ENCODE assay signal across 21 cellular contexts in genomic region chr1:210587547-210587946, GRCh38.
A peak's percentile ranks its signal among the peaks of the same experiment; 100 is the strongest.
DNase-seq lines count a peak whose midpoint lies in the region; ATAC-seq and TF ChIP-seq lines count a peak whose summit lies in the region.
"Had no signal": no experiment of that assay in that cellular context is flagged by ENCODE, and none has a peak within 500 bp of the region (broad histone marks: within the 10 kb centered on the region; RNA-seq: fewer than 3 reads in every experiment).

No MANE protein-coding gene starts in this region.

- CTCF ChIA-PET in T-cell (lab: Charles Lee): no interaction called here

- H3K9me3 Mint-ChIP-seq in T-cell: peaks cover 5 to 27% (median 8%) of the 10 kb centered on the region in 3 donors
- H3K9me3 Mint-ChIP-seq: activated CD4-positive, alpha-beta T cell treated with anti-CD3 and anti-CD28 coated beads, Interleukin-2, amount 10 ng/mL, durations not matched to agents 24 days and 14 days; stimulated activated naive CD8-positive, alpha-beta T cell treated with anti-CD3 and anti-CD28 coated beads, Interleukin-15, amount 100 ng/mL, for 72 hours had no signal

- no peaks in the 10 kb centered on the region for H3K9me3 ChIP-seq in cardiac muscle cell (ENCODE audit: low read depth)
- peaks cover 4 to 5% of the 10 kb centered on the region in 2 donors for H3K9me3 ChIP-seq in right atrium auricular region
- no peaks in the 10 kb centered on the region for H3K9me3 ChIP-seq in upper lobe of right lung
- no peaks in the 10 kb centered on the region for H3K9me3 ChIP-seq in smooth muscle cell (replicated peaks; ENCODE audit: low read depth)
- H3K9me3 ChIP-seq: ascending aorta, uterus had no signal

- ATAC-seq in upper lobe of right lung: peak; percentile 80
- ATAC-seq in T-cell (replicated peaks in 1 of 4): no peak
- ATAC-seq: HepG2; Panc1; stimulated activated naive CD8-positive, alpha-beta T cell treated with anti-CD3 and anti-CD28 coated beads, Interleukin-15, amount 100 ng/mL, for 72 hours had no signal

- DNase-seq in cardiac muscle cell (ENCODE audit: low read depth in 1 of 2, low spot score in 1 of 2): peak; percentile 49 to 61
- DNase-seq in right atrium auricular region (ENCODE audit: low spot score): no peak
- DNase-seq in astrocyte of the hippocampus (ENCODE audit: low read depth, low spot score): peak; percentile 87
- DNase-seq in glomerular visceral epithelial cell (ENCODE audit: extremely low spot score): peak; percentile 83
- no peak for DNase-seq in upper lobe of right lung
- no peak for DNase-seq in smooth muscle cell (lab: John Stamatoyannopoulos, UW; ENCODE audit: unreplicated experiment)
- no peak for DNase-seq in H7
- no peak for DNase-seq in T-cell
- DNase-seq: activated CD4-positive, alpha-beta T cell treated with anti-CD3 and anti-CD28 coated beads, Interleukin-2, amount 10 ng/mL, durations not matched to agents 24 days and 14 days; activated naive CD4-positive, alpha-beta T cell treated with Interleukin-2 at 50 U/mL for 16 hours; activated T-cell treated with anti-CD3 and anti-CD28 coated beads for 4 hours; CD4-positive, alpha-beta memory T cell; dermis blood vessel endothelial cell; MM.1S; NCI-H187; stimulated activated naive CD8-positive, alpha-beta T cell treated with anti-CD3 and anti-CD28 coated beads, Interleukin-15, amount 100 ng/mL, for 72 hours; uterus had no signal

- no peaks in the 10 kb centered on the region for H4K20me1 ChIP-seq in smooth muscle cell (ENCODE audit: low read depth)

- intact Hi-C loops in upper lobe of right lung (cut with DNase I): no loop called here

- 95% methylated on average over 2 of the region's 2 CpGs for WGBS in smooth muscle cell (ENCODE audit: low lambda C conversion rate)

- H3K27ac Mint-ChIP-seq in T-cell: no peak overlapping the region
- H3K27ac Mint-ChIP-seq: activated CD4-positive, alpha-beta T cell treated with anti-CD3 and anti-CD28 coated beads, Interleukin-2, amount 10 ng/mL, durations not matched to agents 24 days and 14 days; CD4-positive, alpha-beta memory T cell; stimulated activated naive CD8-positive, alpha-beta T cell treated with anti-CD3 and anti-CD28 coated beads, Interleukin-15, amount 100 ng/mL, for 72 hours had no signal

- H3K27ac ChIP-seq in cardiac muscle cell (no peak overlapping the region), right atrium auricular region (no peak overlapping the region), upper lobe of right lung (no peak overlapping the region), smooth muscle cell (ENCODE audit: low read depth) (no peak overlapping the region)
- H3K27ac ChIP-seq: ascending aorta, hepatocyte, uterus had no signal

- no peak overlapping the region for H3K4me2 ChIP-seq in smooth muscle cell
- H3K4me2 ChIP-seq: hepatocyte had no signal

- H3K9ac ChIP-seq in smooth muscle cell (ENCODE audit: low read depth): no peak overlapping the region

- POLR2A ChIA-PET in T-cell (lab: Charles Lee): no interaction called here

- no peaks in the 10 kb centered on the region for H3K27me3 Mint-ChIP-seq in T-cell
- H3K27me3 Mint-ChIP-seq: CD4-positive, alpha-beta memory T cell; stimulated activated naive CD8-positive, alpha-beta T cell treated with anti-CD3 and anti-CD28 coated beads, Interleukin-15, amount 100 ng/mL, for 72 hours had no signal

- no peak overlapping the region for H3K4me3 Mint-ChIP-seq in T-cell
- H3K4me3 Mint-ChIP-seq: activated CD4-positive, alpha-beta T cell treated with anti-CD3 and anti-CD28 coated beads, Interleukin-2, amount 10 ng/mL, durations not matched to agents 24 days and 14 days; CD4-positive, alpha-beta memory T cell; stimulated activated naive CD8-positive, alpha-beta T cell treated with anti-CD3 and anti-CD28 coated beads, Interleukin-15, amount 100 ng/mL, for 72 hours had no signal

- no peaks in the 10 kb centered on the region for H3K79me2 ChIP-seq in smooth muscle cell (ENCODE audit: low read depth)
- H3K79me2 ChIP-seq: hepatocyte had no signal

- H3F3A ChIP-seq in smooth muscle cell (ENCODE audit: low read depth): no peaks in the 10 kb centered on the region

- H2AFZ ChIP-seq in smooth muscle cell (ENCODE audit: low read depth): no peak overlapping the region
- H2AFZ ChIP-seq: hepatocyte had no signal

- H3K4me1 ChIP-seq in cardiac muscle cell (ENCODE audit: low read depth): peaks cover 10% of the 10 kb centered on the region
- H3K4me1 ChIP-seq in right atrium auricular region: no peaks in the 10 kb centered on the region
- H3K4me1 ChIP-seq in upper lobe of right lung: no peaks in the 10 kb centered on the region
- no peaks in the 10 kb centered on the region for H3K4me1 ChIP-seq in smooth muscle cell (ENCODE audit: low read depth)
- H3K4me1 ChIP-seq: ascending aorta, uterus had no signal

- peaks cover 30% of the 10 kb centered on the region for H3K36me3 Mint-ChIP-seq in T-cell

- H3K4me3 ChIP-seq in cardiac muscle cell (no peak overlapping the region), right atrium auricular region (no peak overlapping the region), upper lobe of right lung (no peak overlapping the region), smooth muscle cell (no peak overlapping the region), H7 (ENCODE audit: insufficient read depth, low read depth, low read length) (no peak overlapping the region)
- H3K4me3 ChIP-seq: ascending aorta, hepatocyte, uterus had no signal

- TF ChIP-seq CTCF in cardiac muscle cell (IDR thresholded peaks at IDR 0.05; ENCODE audit: low read depth, low read length): no peak
- no peak for TF ChIP-seq CTCF in right atrium auricular region (IDR thresholded peaks at IDR 0.05)
- TF ChIP-seq CTCF in upper lobe of right lung (IDR thresholded peaks at IDR 0.05): no peak
- no peak for TF ChIP-seq CTCF in smooth muscle cell (IDR thresholded peaks at IDR 0.05; ENCODE audit: borderline replicate concordance, insufficient read depth, poor library complexity, severe bottlenecking)

- H3K36me3 ChIP-seq in cardiac muscle cell: no peaks in the 10 kb centered on the region
- H3K36me3 ChIP-seq in right atrium auricular region: no peaks in the 10 kb centered on the region
- no peaks in the 10 kb centered on the region for H3K36me3 ChIP-seq in upper lobe of right lung
- no peaks in the 10 kb centered on the region for H3K36me3 ChIP-seq in smooth muscle cell (ENCODE audit: low read depth)
- no peaks in the 10 kb centered on the region for H3K36me3 ChIP-seq in H7 (replicated peaks; ENCODE audit: control insufficient read depth, insufficient read depth, low read length)
- H3K36me3 ChIP-seq: ascending aorta, uterus had no signal

- peaks cover 0 to 3% (median under 1%) of the 10 kb centered on the region in 3 donors for H3K4me1 Mint-ChIP-seq in T-cell
- H3K4me1 Mint-ChIP-seq: activated CD4-positive, alpha-beta T cell treated with anti-CD3 and anti-CD28 coated beads, Interleukin-2, amount 10 ng/mL, durations not matched to agents 24 days and 14 days had no signal

- no peaks in the 10 kb centered on the region for H3K27me3 ChIP-seq in cardiac muscle cell
- no peaks in the 10 kb centered on the region for H3K27me3 ChIP-seq in right atrium auricular region
- H3K27me3 ChIP-seq in upper lobe of right lung: no peaks in the 10 kb centered on the region
- H3K27me3 ChIP-seq in smooth muscle cell (ENCODE audit: low read depth): no peaks in the 10 kb centered on the region
- H3K27me3 ChIP-seq in H7 (ENCODE audit: control insufficient read depth, insufficient read depth, low read length): no peaks in the 10 kb centered on the region
- H3K27me3 ChIP-seq: ascending aorta, hepatocyte, uterus had no signal

Comparison
In these comparisons a context has a peak if more than half of its experiments do, and no peak if none do; other contexts are left out.
1. DNase-seq: peak in cardiac muscle cell (2 of 2), astrocyte of the hippocampus (single experiment) and glomerular visceral epithelial cell (single experiment); none in right atrium auricular region (single experiment), upper lobe of right lung (single experiment), smooth muscle cell (single experiment), H7 (single experiment) and T-cell (0 of 34).